Comparison of ENCODE assay signal across 32 cellular contexts in the genomic region with DNA sequence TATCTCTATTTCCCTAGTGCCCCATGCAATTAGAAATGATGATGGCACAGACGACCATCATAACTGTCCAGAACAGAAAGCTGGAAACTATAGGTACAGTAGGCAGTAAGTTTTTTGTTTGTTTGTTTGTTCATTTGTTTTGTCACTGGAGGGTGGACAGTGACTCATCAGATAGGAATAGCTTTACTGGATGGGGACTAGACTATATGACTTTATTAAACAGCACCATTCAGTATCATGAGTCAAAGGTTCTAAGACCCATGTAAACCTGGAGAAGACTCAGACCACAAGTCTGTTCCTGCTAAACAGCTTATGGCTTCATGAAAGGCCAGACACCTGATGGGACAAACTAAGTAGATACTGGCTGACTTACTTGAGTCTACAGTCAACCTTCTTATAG. TPM values are rescaled to one million over a fixed set of nuclear protein-coding genes. Genes with fewer than 3 reads are reported as not detected.
"Had no signal": no experiment of that assay in that cellular context is flagged by ENCODE, and none has a peak within 500 bp of the region (broad histone marks: within the 10 kb centered on the region; RNA-seq: fewer than 3 reads in every experiment).

No MANE protein-coding gene starts in this region.

- H3K4me3 ChIP-seq: adrenal gland had no signal

- H3K27me3 ChIP-seq: adrenal gland had no signal

- H3K36me3 Mint-ChIP-seq: activated naive CD4-positive, alpha-beta T cell treated with anti-CD3 and anti-CD28 coated beads, Interleukin-2, amount 50 U/mL, for 72 hours; brain had no signal

- ATAC-seq: activated CD8-positive, alpha-beta memory T cell treated with anti-CD3 and anti-CD28 coated beads, Interleukin-2, amount 10 ng/mL, durations not matched to agents 7 days and 5 days; activated naive CD4-positive, alpha-beta T cell treated with anti-CD3 and anti-CD28 coated beads, Interleukin-2, amount 50 U/mL, for 72 hours; Right ventricle myocardium inferior had no signal

- FAIRE-seq: colon, RCC 7860 had no signal

- DNase-seq: activated CD4-positive, alpha-beta memory T cell treated with anti-CD3 and anti-CD28 coated beads, Interleukin-2, amount 10 ng/mL, durations not matched to agents 7 days and 5 days; activated CD4-positive, alpha-beta T cell treated with anti-CD3 and anti-CD28 coated beads for 1 hour; activated CD4-positive, alpha-beta T cell treated with anti-CD3 and anti-CD28 coated beads for 48 hours; activated CD4-positive, CD25-positive, alpha-beta regulatory T cell; activated CD8-positive, alpha-beta memory T cell treated with anti-CD3 and anti-CD28 coated beads for 24 hours; activated CD8-positive, alpha-beta memory T cell treated with anti-CD3 and anti-CD28 coated beads, Interleukin-2, amount 10 ng/mL, durations not matched to agents 7 days and 5 days; activated gamma-delta T cell; activated naive CD4-positive, alpha-beta T cell treated with Interleukin-2 at 50 U/mL for 16 hours; activated T-cell treated with anti-CD3 and anti-CD28 coated beads, Interleukin-2, amount 50 U/mL, for 1 hour; adrenal gland; central memory CD4-positive, alpha-beta T cell; Kasumi-1; NCI-H1092 treated with DMSO at 0.1 percent for 48 hours; NCI-H1417 treated with DMSO at 0.1 percent for 48 hours; NCI-H187 treated with DMSO at 0.1 percent for 48 hours; NCI-H2081 treated with DMSO at 0.1 percent for 48 hours; NCI-H226; NCI-H446 treated with DMSO at 0.1 percent for 48 hours; NCI-H524 treated with DMSO at 0.1 percent for 48 hours; SIG-M5; T1000; WERI-Rb-1 had no signal

- H3K27ac Mint-ChIP-seq: activated CD4-positive, alpha-beta memory T cell treated with anti-CD3 and anti-CD28 coated beads, Interleukin-2, amount 10 ng/mL, durations not matched to agents 7 days and 5 days; activated CD8-positive, alpha-beta memory T cell treated with anti-CD3 and anti-CD28 coated beads, Interleukin-2, amount 10 ng/mL, durations not matched to agents 7 days and 5 days; activated naive CD4-positive, alpha-beta T cell treated with anti-CD3 and anti-CD28 coated beads, Interleukin-2, amount 50 U/mL, for 72 hours; activated T-helper 2 cell treated with anti-CD3 and anti-CD28 coated beads, Interferon-gamma antibody, Interleukin-2, Interleukin-4, amounts not matched to agents 10 μg/mL and 5 μg/mL and 100 μg/mL, durations not matched to agents 14 hours and 24 hours and 36 hours had no signal

- H3K9me3 ChIP-seq: adrenal gland had no signal

- H3K9me3 Mint-ChIP-seq: activated CD4-positive, alpha-beta memory T cell treated with anti-CD3 and anti-CD28 coated beads, Interleukin-2, amount 10 ng/mL, durations not matched to agents 7 days and 5 days; activated naive CD4-positive, alpha-beta T cell treated with anti-CD3 and anti-CD28 coated beads, Interleukin-2, amount 50 U/mL, for 72 hours; activated T-helper 2 cell treated with anti-CD3 and anti-CD28 coated beads, Interferon-gamma antibody, Interleukin-2, Interleukin-4, amounts not matched to agents 10 μg/mL and 5 μg/mL and 100 μg/mL, durations not matched to agents 14 hours and 24 hours and 36 hours had no signal

- H3K4me3 Mint-ChIP-seq: activated CD4-positive, alpha-beta memory T cell treated with anti-CD3 and anti-CD28 coated beads, Interleukin-2, amount 10 ng/mL, durations not matched to agents 7 days and 5 days; activated CD8-positive, alpha-beta memory T cell treated with anti-CD3 and anti-CD28 coated beads, Interleukin-2, amount 10 ng/mL, durations not matched to agents 7 days and 5 days; brain had no signal

- H3K4me1 ChIP-seq: adrenal gland had no signal

- H3K27ac ChIP-seq: adrenal gland, RWPE1, WERI-Rb-1 had no signal

- H3K36me3 ChIP-seq: adrenal gland, WERI-Rb-1 had no signal

RNA-seq across cellular contexts. Expression of a gene that starts 38.4 kb away (rescaled TPM):
- total RNA-seq: activated CD4-positive, alpha-beta memory T cell treated with anti-CD3 and anti-CD28 coated beads, Interleukin-2, amount 10 ng/mL, durations not matched to agents 7 days and 5 days; activated CD8-positive, alpha-beta memory T cell treated with anti-CD3 and anti-CD28 coated beads, Interleukin-2, amount 10 ng/mL, durations not matched to agents 7 days and 5 days; activated naive CD4-positive, alpha-beta T cell treated with anti-CD3 and anti-CD28 coated beads, Interleukin-2, amount 50 U/mL, for 72 hours; activated T-helper 2 cell treated with anti-CD3 and anti-CD28 coated beads, Interferon-gamma antibody, Interleukin-2, Interleukin-4, amounts not matched to agents 10 μg/mL and 5 μg/mL and 100 μg/mL, durations not matched to agents 14 hours and 24 hours and 36 hours; adrenal gland; cerebellum; Right ventricle myocardium inferior; T-helper 1 cell treated with Interleukin-12 subunit alpha and Interleukin-12 subunit beta and Interleukin-4 antibody, amounts not matched to agents 30 ng/mL and 1 ng/mL, for 36 hours; T-helper 2 cell treated with Interferon-gamma antibody and Interleukin-4, amounts not matched to agents 100 ng/mL and 5 ng/mL, for 36 hours had no signal
- polyA plus RNA-seq: adrenal gland had no signal
